ENCODE assay signal across 23 cellular contexts in the genomic region with DNA sequence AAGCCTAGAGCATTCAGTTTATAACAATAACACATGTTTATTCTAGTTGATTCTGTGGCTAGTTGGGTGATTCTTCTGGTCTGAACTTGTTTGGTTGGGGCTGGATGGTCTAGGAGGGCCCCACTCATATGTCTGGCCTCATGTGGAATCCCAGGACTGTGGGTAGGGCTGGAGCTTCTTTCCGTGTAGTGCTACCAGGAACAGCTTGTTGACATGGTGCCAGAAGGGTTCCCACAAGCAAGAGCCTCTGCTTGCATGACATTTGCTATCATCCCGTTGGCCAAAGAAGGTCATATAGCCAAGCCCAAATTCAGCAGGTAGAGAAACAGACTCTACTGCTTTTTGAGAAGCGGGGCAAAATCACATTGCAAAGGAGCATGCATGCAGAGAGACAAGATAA.
DNase-seq lines count a peak whose midpoint lies in the region; ATAC-seq and TF ChIP-seq lines count a peak whose summit lies in the region.
"Had no signal": no experiment of that assay in that cellular context is flagged by ENCODE, and none has a peak within 500 bp of the region (broad histone marks: within the 10 kb centered on the region; RNA-seq: fewer than 3 reads in every experiment).

No MANE protein-coding gene starts in this region.

- no peaks in the 10 kb centered on the region for H3K79me2 ChIP-seq in OCI-LY1 (ENCODE audit: insufficient read depth, low read length)

- H3K36me3 ChIP-seq in BLaER1, result no peaks in the 10 kb centered on the region
- H3K36me3 ChIP-seq in OCI-LY1 (ENCODE audit: insufficient read depth, low read length), result no peaks in the 10 kb centered on the region
- H3K36me3 ChIP-seq in mesenchymal stem cell (ENCODE audit: control insufficient read depth in 1 of 2, insufficient read depth in 2 of 2, low read depth in 1 of 2, low read length in 2 of 2), result no peaks in the 10 kb centered on the region
- H3K36me3 ChIP-seq in subcutaneous abdominal adipose tissue (ENCODE audit: control insufficient read depth in 5 of 5, insufficient read depth in 5 of 5, low read length in 5 of 5), result no peaks in the 10 kb centered on the region
- H3K36me3 ChIP-seq: BE2C, SJSA1 had no signal

- H3K4me2 ChIP-seq in BLaER1 (peak overlapping the region; percentile 78), OCI-LY1 (ENCODE audit: low read length) (no peak overlapping the region), mesenchymal stem cell (ENCODE audit: low read length, poor library complexity, severe bottlenecking) (no peak overlapping the region)
- H3K4me2 ChIP-seq: PC-9 had no signal

- ATAC-seq in HG02798 (IDR thresholded peaks at IDR 0.05; ENCODE audit: poor library complexity, unreplicated experiment), result no peak
- no peak for ATAC-seq in HG02870 (IDR thresholded peaks at IDR 0.05; ENCODE audit: unreplicated experiment)
- no peak for ATAC-seq in HG03159 (IDR thresholded peaks at IDR 0.05; ENCODE audit: unreplicated experiment)
- ATAC-seq: Right ventricle myocardium inferior had no signal

- peak overlapping the region; percentile 82 for H3K27ac ChIP-seq in BLaER1
- H3K27ac ChIP-seq in OCI-LY1 (ENCODE audit: low read depth, low read length, poor library complexity, severe bottlenecking), result peak overlapping the region; percentile 77
- no peak overlapping the region for H3K27ac ChIP-seq in mesenchymal stem cell (ENCODE audit: low read length, poor library complexity, severe bottlenecking)
- H3K27ac ChIP-seq in subcutaneous abdominal adipose tissue (ENCODE audit: low read depth, low read length), result peak overlapping the region; percentile 68
- H3K27ac ChIP-seq: PC-9 had no signal

- DNase-seq in mesenchymal stem cell (no peak), NCI-H2196 treated with DMSO at 0.1 percent for 48 hours (lab: John Stamatoyannopoulos, UW; ENCODE audit: unreplicated experiment) (no peak)
- DNase-seq: 8988T; BE2C; CD4-positive, CD25-positive, alpha-beta regulatory T cell; MM.1S; NCI-H1417; NCI-H1694 treated with DMSO at 0.1 percent for 48 hours; NCI-H2081 treated with DMSO at 0.1 percent for 48 hours; NCI-H2171; NCI-H345; NCI-H510A treated with DMSO at 0.1 percent for 48 hours; NK-92 treated with Interleukin-12 subunit alpha and Interleukin-12 subunit beta, amount 100 ng/mL, for 24 hours; PC-9 had no signal

- no peak overlapping the region for H3K18ac ChIP-seq in mesenchymal stem cell (ENCODE audit: low read depth in 1 of 2, low read length in 2 of 2)

- no peak overlapping the region; the same call in 1 of the 2 replicates for H3K9ac ChIP-seq in BLaER1
- H3K9ac ChIP-seq in OCI-LY1 (ENCODE audit: low read length), result no peak overlapping the region
- no peak overlapping the region for H3K9ac ChIP-seq in mesenchymal stem cell (ENCODE audit: low read length)
- H3K9ac ChIP-seq in subcutaneous abdominal adipose tissue (ENCODE audit: low read length in 5 of 5), result peak overlapping the region in 1 of 5 donors; percentile 12
- H3K9ac ChIP-seq: KMS-11 had no signal

- no peak overlapping the region for H4K8ac ChIP-seq in mesenchymal stem cell (ENCODE audit: low read length)

- no peaks in the 10 kb centered on the region for H4K20me1 ChIP-seq in BLaER1
- H4K20me1 ChIP-seq in OCI-LY1 (ENCODE audit: insufficient read depth, low read length), result no peaks in the 10 kb centered on the region

- H3K14ac ChIP-seq in mesenchymal stem cell (ENCODE audit: low read length in 2 of 2), result no peak overlapping the region

- H3K4me1 ChIP-seq in BLaER1 (peaks cover 51% of the 10 kb centered on the region), OCI-LY1 (ENCODE audit: insufficient read depth, low read length, severe bottlenecking) (peaks cover 32% of the 10 kb centered on the region), mesenchymal stem cell (ENCODE audit: control insufficient read depth, insufficient read depth, low read depth, low read length) (peaks cover 15% of the 10 kb centered on the region), subcutaneous abdominal adipose tissue (ENCODE audit: control insufficient read depth in 5 of 5, insufficient read depth in 5 of 5, low read length in 5 of 5) (peaks cover 7 to 40% (median 36%) of the 10 kb centered on the region in 5 donors)
- H3K4me1 ChIP-seq: BE2C had no signal

- H3K27me3 ChIP-seq in BLaER1 (no peaks in the 10 kb centered on the region), OCI-LY1 (ENCODE audit: insufficient read depth, low read length) (no peaks in the 10 kb centered on the region), mesenchymal stem cell (ENCODE audit: control insufficient read depth in 1 of 2, insufficient read depth in 1 of 2, low read length in 2 of 2) (peaks cover 0 to 32% of the 10 kb centered on the region in 2 experiments), subcutaneous abdominal adipose tissue (ENCODE audit: control insufficient read depth in 5 of 5, insufficient read depth in 4 of 5, low read length in 5 of 5) (no peaks in the 10 kb centered on the region)
- H3K27me3 ChIP-seq: BE2C, SJSA1 had no signal

- H3K23ac ChIP-seq in mesenchymal stem cell (ENCODE audit: low read length in 2 of 2), result no peak overlapping the region

- no peak overlapping the region for H2BK12ac ChIP-seq in mesenchymal stem cell (ENCODE audit: low read length in 2 of 2)

- H2AK5ac ChIP-seq in mesenchymal stem cell (ENCODE audit: low read length, severe bottlenecking), result peak overlapping the region; percentile 25

- H3K4me3 ChIP-seq in BLaER1 (no peak overlapping the region), OCI-LY1 (ENCODE audit: low read depth, low read length, poor library complexity, severe bottlenecking) (no peak overlapping the region), mesenchymal stem cell (ENCODE audit: insufficient read depth in 1 of 2, low read depth in 1 of 2, low read length in 2 of 2) (no peak overlapping the region), subcutaneous abdominal adipose tissue (ENCODE audit: low read depth in 1 of 5, low read length in 5 of 5) (no peak overlapping the region)
- H3K4me3 ChIP-seq: PC-9, SJSA1 had no signal

- H3K9me2 ChIP-seq in OCI-LY1 (ENCODE audit: low read depth, low read length), result no peaks in the 10 kb centered on the region

- H3F3A ChIP-seq in OCI-LY1 (ENCODE audit: insufficient read depth, low read length), result no peaks in the 10 kb centered on the region

- H2BK120ac ChIP-seq in mesenchymal stem cell (ENCODE audit: low read depth, low read length), result no peak overlapping the region

- no peak overlapping the region for H2BK5ac ChIP-seq in mesenchymal stem cell (ENCODE audit: low read depth, low read length, poor library complexity, severe bottlenecking)

- no peaks in the 10 kb centered on the region for H3K9me3 ChIP-seq in BLaER1
- no peaks in the 10 kb centered on the region for H3K9me3 ChIP-seq in OCI-LY1 (ENCODE audit: low read length)
- H3K9me3 ChIP-seq in mesenchymal stem cell (ENCODE audit: control insufficient read depth, low read length), result peaks cover 2% of the 10 kb centered on the region
- H3K9me3 ChIP-seq in subcutaneous abdominal adipose tissue (ENCODE audit: control insufficient read depth in 5 of 5, low read length in 5 of 5), result no peaks in the 10 kb centered on the region
- H3K9me3 ChIP-seq: BE2C, SJSA1 had no signal

- no peak overlapping the region for H4K91ac ChIP-seq in mesenchymal stem cell (ENCODE audit: low read length)

- no peak for TF ChIP-seq CTCF in OCI-LY1 (IDR thresholded peaks at IDR 0.05; ENCODE audit: low read length)

- 88% methylated on average over 3 of the region's 3 CpGs for WGBS in mesenchymal stem cell

- H2AFZ ChIP-seq in OCI-LY1 (ENCODE audit: low read length) (no peak overlapping the region), mesenchymal stem cell (ENCODE audit: low read depth, low read length) (no peak overlapping the region)
- H2AFZ ChIP-seq: PC-9 had no signal

- no peak overlapping the region for H2BK15ac ChIP-seq in mesenchymal stem cell (ENCODE audit: low read depth, poor library complexity, severe bottlenecking)

- H3K79me1 ChIP-seq in mesenchymal stem cell (replicated peaks; ENCODE audit: low read length, poor library complexity, severe bottlenecking), result no peaks in the 10 kb centered on the region

- no peak overlapping the region for H3K4ac ChIP-seq in mesenchymal stem cell (ENCODE audit: low read depth in 1 of 2, low read length in 2 of 2)
